In genomic region chr22:38921126-38921525, GRCh38 we compare ENCODE assay signal across 22 cellular contexts. TPM values are rescaled to one million over a fixed set of nuclear protein-coding genes. Genes with fewer than 3 reads are reported as not detected.
DNase-seq lines count a peak whose midpoint lies in the region; TF ChIP-seq lines count a peak whose summit lies in the region.
"Had no signal": no experiment of that assay in that cellular context is flagged by ENCODE, and none has a peak within 500 bp of the region (broad histone marks: within the 10 kb centered on the region; RNA-seq: fewer than 3 reads in every experiment).

No MANE protein-coding gene starts in this region.

- POLR2A ChIA-PET in MCF 10A (lab: Yijun Ruan, JAX): interaction anchor here (0.7 to 1.3 kb wide), 6 partner anchors 11 to 69 kb away, joined by 3 to 5 read pairs (median 3); partner anchors contain the start of gene CBX6
- POLR2A ChIA-PET in activated CD4-positive, alpha-beta memory T cell treated with anti-CD3 and anti-CD28 coated beads, Interleukin-2, amount 10 ng/mL, durations not matched to agents 7 days and 5 days (lab: Charles Lee): interaction anchor here (0.7 kb wide), 1 partner anchor 458 kb away, joined by 5 read pairs; no protein-coding TSS in a partner anchor

- TF ChIP-seq POLR2A in breast epithelium (IDR thresholded peaks at IDR 0.05): no peak

- H3K9me3 ChIP-seq in breast epithelium: no peaks in the 10 kb centered on the region
- H3K9me3 ChIP-seq in hepatocyte (ENCODE audit: low read depth): no peaks in the 10 kb centered on the region
- H3K9me3 ChIP-seq: heart left ventricle had no signal

- no peak overlapping the region for H3K27ac Mint-ChIP-seq in MCF 10A (ENCODE audit: low read depth, unreplicated experiment)
- H3K27ac Mint-ChIP-seq in type B pancreatic cell: peak overlapping the region; percentile 36
- H3K27ac Mint-ChIP-seq in activated CD4-positive, alpha-beta memory T cell treated with anti-CD3 and anti-CD28 coated beads, Interleukin-2, amount 10 ng/mL, durations not matched to agents 7 days and 5 days: no peak overlapping the region
- H3K27ac Mint-ChIP-seq: activated naive CD4-positive, alpha-beta T cell treated with anti-CD3 and anti-CD28 coated beads, Interleukin-2, amount 10 ng/mL, durations not matched to agents 7 days and 5 days; HFFc6; T-helper 2 cell treated with Interferon-gamma antibody and Interleukin-4, amounts not matched to agents 5 μg/mL and 100 μg/mL, for 36 hours had no signal

- CTCF ChIA-PET in MCF 10A (lab: Yijun Ruan, JAX): interaction anchor here (1.2 to 3.2 kb wide), 3 partner anchors 40 to 101 kb away, joined by 3 to 12 read pairs (median 3); no protein-coding TSS in a partner anchor
- CTCF ChIA-PET in activated CD4-positive, alpha-beta memory T cell treated with anti-CD3 and anti-CD28 coated beads, Interleukin-2, amount 10 ng/mL, durations not matched to agents 7 days and 5 days (lab: Charles Lee): no interaction called here

- H3K4me1 ChIP-seq in breast epithelium: peaks cover 0 to 13% of the 10 kb centered on the region in 2 donors
- peaks cover 24% of the 10 kb centered on the region for H3K4me1 ChIP-seq in hepatocyte (ENCODE audit: insufficient read depth)

- H3K9me3 Mint-ChIP-seq in MCF 10A (ENCODE audit: unreplicated experiment) (no peaks in the 10 kb centered on the region), type B pancreatic cell (no peaks in the 10 kb centered on the region)
- H3K9me3 Mint-ChIP-seq in activated CD4-positive, alpha-beta memory T cell treated with anti-CD3 and anti-CD28 coated beads, Interleukin-2, amount 10 ng/mL, durations not matched to agents 7 days and 5 days: no peaks in the 10 kb centered on the region
- H3K9me3 Mint-ChIP-seq: activated naive CD4-positive, alpha-beta T cell treated with anti-CD3 and anti-CD28 coated beads, Interleukin-2, amount 10 ng/mL, durations not matched to agents 7 days and 5 days; CD8-positive, alpha-beta memory T cell; HFFc6; T-helper 2 cell treated with Interferon-gamma antibody and Interleukin-4, amounts not matched to agents 5 μg/mL and 100 μg/mL, for 36 hours had no signal

- no peaks in the 10 kb centered on the region for H3K36me3 Mint-ChIP-seq in MCF 10A (ENCODE audit: insufficient read depth, unreplicated experiment)
- no peaks in the 10 kb centered on the region for H3K36me3 Mint-ChIP-seq in type B pancreatic cell
- no peaks in the 10 kb centered on the region for H3K36me3 Mint-ChIP-seq in activated CD4-positive, alpha-beta memory T cell treated with anti-CD3 and anti-CD28 coated beads, Interleukin-2, amount 10 ng/mL, durations not matched to agents 7 days and 5 days (ENCODE audit: low read depth)
- H3K36me3 Mint-ChIP-seq: activated naive CD4-positive, alpha-beta T cell treated with anti-CD3 and anti-CD28 coated beads, Interleukin-2, amount 10 ng/mL, durations not matched to agents 7 days and 5 days; CD8-positive, alpha-beta memory T cell had no signal

- no peaks in the 10 kb centered on the region for H3K79me2 ChIP-seq in hepatocyte

- H3K4me1 Mint-ChIP-seq in MCF 10A (ENCODE audit: insufficient read depth, unreplicated experiment) (peaks cover 14% of the 10 kb centered on the region), type B pancreatic cell (ENCODE audit: unreplicated experiment) (peaks cover 14% of the 10 kb centered on the region)
- no peaks in the 10 kb centered on the region for H3K4me1 Mint-ChIP-seq in activated CD4-positive, alpha-beta memory T cell treated with anti-CD3 and anti-CD28 coated beads, Interleukin-2, amount 10 ng/mL, durations not matched to agents 7 days and 5 days
- H3K4me1 Mint-ChIP-seq: activated naive CD4-positive, alpha-beta T cell treated with anti-CD3 and anti-CD28 coated beads, Interleukin-2, amount 10 ng/mL, durations not matched to agents 7 days and 5 days; CD8-positive, alpha-beta memory T cell had no signal

- no peaks in the 10 kb centered on the region for H4K20me1 ChIP-seq in hepatocyte (ENCODE audit: insufficient read depth, poor library complexity, severe bottlenecking)

- H3K36me3 ChIP-seq in breast epithelium (no peaks in the 10 kb centered on the region), hepatocyte (replicated peaks; ENCODE audit: insufficient read depth, low read depth) (no peaks in the 10 kb centered on the region)
- H3K36me3 ChIP-seq: heart left ventricle had no signal

- no peak overlapping the region for H3K4me2 ChIP-seq in hepatocyte

- 76% methylated on average over 7 of the region's 7 CpGs for WGBS in hepatocyte (ENCODE audit: low lambda C conversion rate, missing lambda C conversion rate)

- H3K27me3 Mint-ChIP-seq in MCF 10A (ENCODE audit: insufficient read depth, unreplicated experiment) (peaks cover 38% of the 10 kb centered on the region), type B pancreatic cell (peaks cover 25% of the 10 kb centered on the region)
- H3K27me3 Mint-ChIP-seq in activated CD4-positive, alpha-beta memory T cell treated with anti-CD3 and anti-CD28 coated beads, Interleukin-2, amount 10 ng/mL, durations not matched to agents 7 days and 5 days: peaks cover 46% of the 10 kb centered on the region

- no peak for TF ChIP-seq CTCF in MCF 10A (IDR thresholded peaks at IDR 0.05; ENCODE audit: unreplicated experiment)
- no peak for TF ChIP-seq CTCF in breast epithelium (IDR thresholded peaks at IDR 0.05)
- no peak for TF ChIP-seq CTCF in hepatocyte (IDR thresholded peaks at IDR 0.05; ENCODE audit: poor library complexity)
- TF ChIP-seq CTCF in type B pancreatic cell (conservative IDR thresholded peaks at IDR 0.05): no peak

- intact Hi-C loops in MCF 10A (cut with micrococcal nuclease) (loop anchor here (5.0 kb wide), 1 partner anchor 49 kb away; the partner anchor contains the start of gene CBX6), breast epithelium (cut with DNase I; ENCODE audit: low total_unique reads) (loop anchor here (10.0 kb wide), 1 partner anchor 46 kb away; the partner anchor contains the start of gene CBX6)

- H3K27me3 ChIP-seq in breast epithelium (no peaks in the 10 kb centered on the region), hepatocyte (no peaks in the 10 kb centered on the region)

- BruUV-seq in MCF 10A (replicated peaks; lab: Mats Ljungman, UMichigan): no TSS peak

- H2AFZ ChIP-seq in hepatocyte: no peak overlapping the region

- DNase-seq in MCF 10A (ENCODE audit: unreplicated experiment) (peak; percentile 93), breast epithelium (ENCODE audit: low spot score in 2 of 2) (no peak), NCI-H774 (lab: John Stamatoyannopoulos, UW) (peak; percentile 5), hepatocyte (ENCODE audit: low spot score) (peak; percentile 58), type B pancreatic cell (ENCODE audit: extremely low spot score, unreplicated experiment) (no peak), NCI-H1694 treated with DMSO at 0.1 percent for 48 hours (lab: John Stamatoyannopoulos, UW) (no peak), nucleus accumbens (lab: John Stamatoyannopoulos, UW) (no peak)
- no peak for DNase-seq in activated CD4-positive, alpha-beta memory T cell treated with anti-CD3 and anti-CD28 coated beads, Interleukin-2, amount 10 ng/mL, durations not matched to agents 7 days and 5 days
- DNase-seq: activated CD4-positive, alpha-beta T cell treated with anti-CD3 and anti-CD28 coated beads for 1 hour; activated CD8-positive, alpha-beta memory T cell treated with anti-CD3 and anti-CD28 coated beads, Interleukin-2, amount 50 U/mL, for 48 hours; activated naive CD4-positive, alpha-beta T cell treated with anti-CD3 and anti-CD28 coated beads, Interleukin-2, amount 10 ng/mL, durations not matched to agents 7 days and 5 days; CD8-positive, alpha-beta memory T cell; GF-D8; HFFc6; IMR-90; NCI-H1417; NCI-H748 treated with DMSO at 0.1 percent for 48 hours had no signal

- H3K9me2 ChIP-seq in hepatocyte (replicated peaks; ENCODE audit: insufficient read depth): no peaks in the 10 kb centered on the region

- H3K4me3 Mint-ChIP-seq in MCF 10A (ENCODE audit: unreplicated experiment) (no peak overlapping the region), type B pancreatic cell (no peak overlapping the region)
- H3K4me3 Mint-ChIP-seq in activated CD4-positive, alpha-beta memory T cell treated with anti-CD3 and anti-CD28 coated beads, Interleukin-2, amount 10 ng/mL, durations not matched to agents 7 days and 5 days: no peak overlapping the region
- H3K4me3 Mint-ChIP-seq: activated naive CD4-positive, alpha-beta T cell treated with anti-CD3 and anti-CD28 coated beads, Interleukin-2, amount 10 ng/mL, durations not matched to agents 7 days and 5 days; CD8-positive, alpha-beta memory T cell; HFFc6; T-helper 2 cell treated with Interferon-gamma antibody and Interleukin-4, amounts not matched to agents 5 μg/mL and 100 μg/mL, for 36 hours had no signal

- H3K27ac ChIP-seq in breast epithelium (no peak overlapping the region), hepatocyte (peak overlapping the region; percentile 69)
- H3K27ac ChIP-seq: heart left ventricle had no signal

- H3K4me3 ChIP-seq in breast epithelium: no peak overlapping the region
- H3K4me3 ChIP-seq in hepatocyte: no peak overlapping the region
- H3K4me3 ChIP-seq: heart left ventricle had no signal

RNA-seq across cellular contexts. Expression of gene APOBEC3A, which starts 36.3 kb away (rescaled TPM):
- not detected in 2 replicates for total RNA-seq in MCF 10A (2022)
- under 1 TPM in 1 of 3 donors, not detected in 2; 0.44 TPM for total RNA-seq in breast epithelium
- total RNA-seq in hepatocyte: not detected in 2 replicates
- not detected in 2 replicates for polyA plus RNA-seq in hepatocyte
- 0.67 and 1.6 TPM in 2 replicates for total RNA-seq in type B pancreatic cell (ENCODE audit: low replicate concordance)
- total RNA-seq in activated CD4-positive, alpha-beta memory T cell treated with anti-CD3 and anti-CD28 coated beads, Interleukin-2, amount 10 ng/mL, durations not matched to agents 7 days and 5 days: not detected
- total RNA-seq: CD8-positive, alpha-beta memory T cell; dermis microvascular lymphatic vessel endothelial cell; HFFc6; IMR-90; osteoblast had no signal
- polyA plus RNA-seq: AG04450; CD8-positive, alpha-beta memory T cell; IMR-90 had no signal

RNA-seq across cellular contexts. Expression of gene CBX6, which starts 49.1 kb away (rescaled TPM):
- 22.9 and 42.1 TPM in 2 replicates for total RNA-seq in MCF 10A (2022)
- total RNA-seq in breast epithelium: 10 to 100 TPM; 20.2 to 34.7 (median 25.9) TPM
- total RNA-seq in hepatocyte: 30.7 and 42.9 TPM in 2 replicates
- polyA plus RNA-seq in hepatocyte: 40.6 and 45.4 TPM in 2 replicates
- total RNA-seq in type B pancreatic cell (ENCODE audit: low replicate concordance): 93.5 and 116 TPM in 2 replicates
- total RNA-seq in activated CD4-positive, alpha-beta memory T cell treated with anti-CD3 and anti-CD28 coated beads, Interleukin-2, amount 10 ng/mL, durations not matched to agents 7 days and 5 days: 10 to 100 TPM; 76.5 TPM

Comparison
In these comparisons a context has a peak if more than half of its experiments do, and no peak if none do; other contexts are left out.
1. DNase-seq: peak in MCF 10A (single experiment), NCI-H774 (single experiment) and hepatocyte (single experiment); none in breast epithelium (0 of 2), type B pancreatic cell (single experiment), activated CD4-positive, alpha-beta memory T cell treated with anti-CD3 and anti-CD28 coated beads, Interleukin-2, amount 10 ng/mL, durations not matched to agents 7 days and 5 days (single experiment), NCI-H1694 treated with DMSO at 0.1 percent for 48 hours (single experiment) and nucleus accumbens (0 of 56).